ENCODE assay signal across 8 cellular contexts in the genomic region with DNA sequence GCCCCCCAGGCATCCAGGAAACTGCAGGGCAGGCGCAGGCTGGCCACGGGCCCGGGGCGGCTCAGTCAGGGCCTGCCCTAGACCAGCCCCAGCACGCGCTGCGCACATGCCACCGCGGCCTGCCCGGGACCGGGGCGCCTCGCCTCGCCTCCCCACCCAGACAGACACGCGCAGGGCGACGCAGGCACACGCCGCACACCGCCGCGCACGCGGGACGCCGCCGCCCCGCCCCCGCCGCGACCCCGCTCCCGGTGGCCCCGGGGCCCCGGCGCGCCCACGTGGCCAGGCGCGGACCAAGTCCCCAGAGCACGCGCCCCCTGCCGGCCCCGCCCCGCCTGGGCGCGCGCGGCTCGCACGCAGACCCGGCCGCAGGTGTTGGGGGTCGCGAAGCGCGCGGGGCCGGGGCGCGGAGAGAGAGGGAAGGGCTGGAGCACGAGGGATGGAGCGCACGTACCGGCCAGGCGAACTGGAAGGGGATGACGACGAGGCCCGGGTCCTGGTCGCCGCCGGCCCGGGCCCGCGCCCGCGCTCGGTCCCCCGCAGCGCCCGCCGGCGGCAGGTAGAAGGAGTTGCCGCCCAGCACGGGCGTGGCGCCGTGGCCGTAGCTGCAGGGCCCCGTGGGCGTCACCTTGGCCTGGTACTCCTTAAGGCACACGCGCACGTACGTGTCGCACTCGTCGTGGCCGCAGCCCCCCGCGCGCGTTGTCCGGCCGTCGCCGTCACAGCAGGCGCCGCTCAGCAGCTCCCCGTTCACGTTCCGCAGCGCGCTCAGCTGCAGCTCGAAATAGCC. TPM values are rescaled to one million over a fixed set of nuclear protein-coding genes. Genes with fewer than 3 reads are reported as not detected.
DNase-seq lines count a peak whose midpoint lies in the region; ATAC-seq and TF ChIP-seq lines count a peak whose summit lies in the region.

No MANE protein-coding gene starts in this region.

- no peaks in the 10 kb centered on the region for H3K27me3 ChIP-seq in MG63
- H3K27me3 ChIP-seq in dorsolateral prefrontal cortex = peaks cover 0 to 17% (median 0%) of the 10 kb centered on the region in 45 donors
- H3K27me3 ChIP-seq in neural cell (ENCODE audit: insufficient read depth, low read depth, low read length) = peaks cover 5% of the 10 kb centered on the region

- no peaks in the 10 kb centered on the region for H3K9me3 ChIP-seq in ES-I3 (ENCODE audit: control insufficient read depth, insufficient read depth, low read length)
- H3K9me3 ChIP-seq in MG63 = no peaks in the 10 kb centered on the region
- H3K9me3 ChIP-seq in neural cell (ENCODE audit: low read length) = no peaks in the 10 kb centered on the region

- H3K36me3 ChIP-seq in ES-I3 (ENCODE audit: insufficient read depth, low read length) (no peaks in the 10 kb centered on the region), MG63 (no peaks in the 10 kb centered on the region), neural cell (ENCODE audit: insufficient read depth, low read length) (no peaks in the 10 kb centered on the region)

- H3K9ac ChIP-seq in ES-I3 (ENCODE audit: low read depth, low read length) = peak overlapping the region; percentile 44
- H3K9ac ChIP-seq in neural cell (ENCODE audit: low read length) = peak overlapping the region; percentile 66

- peak in 8 of 56 donors; percentile 3 to 41 (median 12) for TF ChIP-seq CTCF in dorsolateral prefrontal cortex (IDR thresholded peaks at IDR 0.05 in 54 of 56, conservative IDR thresholded peaks at IDR 0.05 in 2 of 56; ENCODE audit: low read depth in 1 of 56, partially characterized antibody in 56 of 56)
- peak; percentile 69 for TF ChIP-seq CTCF in neural cell (IDR thresholded peaks at IDR 0.05; ENCODE audit: poor library complexity, severe bottlenecking)

- peaks cover 7% of the 10 kb centered on the region; the same call in 1 of the 2 replicates for H3K4me1 ChIP-seq in ES-I3 (ENCODE audit: insufficient read depth, low read length)

- H3K9me2 ChIP-seq in neural cell (ENCODE audit: insufficient read depth, low read length) = no peaks in the 10 kb centered on the region

- H3K4me2 ChIP-seq in neural cell (ENCODE audit: low read length) = no peak overlapping the region

- no peaks in the 10 kb centered on the region for H3F3A ChIP-seq in neural cell (ENCODE audit: insufficient read depth, low read length, poor library complexity, severe bottlenecking)

- TF ChIP-seq EP300 in neural cell (conservative IDR thresholded peaks at IDR 0.05; ENCODE audit: poor library complexity, severe bottlenecking) = no peak

- peak overlapping the region; percentile 42 for H3K4me3 ChIP-seq in MG63
- peak overlapping the region; percentile 25 to 72 (median 57) for H3K4me3 ChIP-seq in dorsolateral prefrontal cortex
- peak overlapping the region; percentile 78 for H3K4me3 ChIP-seq in neural cell (ENCODE audit: low read length)

- no peak overlapping the region for H2AFZ ChIP-seq in neural cell (ENCODE audit: low read depth, low read length)

- no peak for ATAC-seq in GM21447 (IDR thresholded peaks at IDR 0.05; ENCODE audit: unreplicated experiment)

- H3K27ac ChIP-seq in dorsolateral prefrontal cortex (peak overlapping the region in 15 of 59 donors; percentile 2 to 80 (median 46)), neural cell (ENCODE audit: low read length) (no peak overlapping the region)

- TF ChIP-seq RAD21 in neural cell (conservative IDR thresholded peaks at IDR 0.05) = peak; percentile 28

- intact Hi-C loops in dorsolateral prefrontal cortex (cut with DNase I) = loop anchor here in 1 of 2 donors (5.0 kb wide), 1 partner anchor 75 kb away; no protein-coding TSS in a partner anchor

- H3K79me2 ChIP-seq in neural cell (replicated peaks; ENCODE audit: insufficient read depth, low read length) = no peaks in the 10 kb centered on the region

- peak; percentile 7 for DNase-seq in MG63
- DNase-seq in dorsolateral prefrontal cortex = no peak
- no peak for DNase-seq in glomerular visceral epithelial cell (ENCODE audit: extremely low spot score)
- DNase-seq in 8988T = no peak
- no peak for DNase-seq in AML-193 (lab: John Stamatoyannopoulos, UW)

- H4K20me1 ChIP-seq in neural cell (ENCODE audit: insufficient read depth) = no peaks in the 10 kb centered on the region

TF ChIP-seq in neural cell, 6 proteins besides CTCF, POLR2A, EP300 and RAD21:
- TF ChIP-seq TAF1 (IDR thresholded peaks at IDR 0.05; ENCODE audit: low read depth) (no peak), EZH2 (IDR thresholded peaks at IDR 0.05; ENCODE audit: borderline replicate concordance, insufficient read depth, low read length, poor library complexity, severe bottlenecking) (no peak), MXI1 (conservative IDR thresholded peaks at IDR 0.05; ENCODE audit: poor library complexity, severe bottlenecking) (peak; percentile 59), SMC3 (conservative IDR thresholded peaks at IDR 0.05; ENCODE audit: poor library complexity) (peak; percentile 46), POLR2AphosphoS5 (IDR thresholded peaks at IDR 0.05) (no peak)
- TF ChIP-seq, protein P1, sequence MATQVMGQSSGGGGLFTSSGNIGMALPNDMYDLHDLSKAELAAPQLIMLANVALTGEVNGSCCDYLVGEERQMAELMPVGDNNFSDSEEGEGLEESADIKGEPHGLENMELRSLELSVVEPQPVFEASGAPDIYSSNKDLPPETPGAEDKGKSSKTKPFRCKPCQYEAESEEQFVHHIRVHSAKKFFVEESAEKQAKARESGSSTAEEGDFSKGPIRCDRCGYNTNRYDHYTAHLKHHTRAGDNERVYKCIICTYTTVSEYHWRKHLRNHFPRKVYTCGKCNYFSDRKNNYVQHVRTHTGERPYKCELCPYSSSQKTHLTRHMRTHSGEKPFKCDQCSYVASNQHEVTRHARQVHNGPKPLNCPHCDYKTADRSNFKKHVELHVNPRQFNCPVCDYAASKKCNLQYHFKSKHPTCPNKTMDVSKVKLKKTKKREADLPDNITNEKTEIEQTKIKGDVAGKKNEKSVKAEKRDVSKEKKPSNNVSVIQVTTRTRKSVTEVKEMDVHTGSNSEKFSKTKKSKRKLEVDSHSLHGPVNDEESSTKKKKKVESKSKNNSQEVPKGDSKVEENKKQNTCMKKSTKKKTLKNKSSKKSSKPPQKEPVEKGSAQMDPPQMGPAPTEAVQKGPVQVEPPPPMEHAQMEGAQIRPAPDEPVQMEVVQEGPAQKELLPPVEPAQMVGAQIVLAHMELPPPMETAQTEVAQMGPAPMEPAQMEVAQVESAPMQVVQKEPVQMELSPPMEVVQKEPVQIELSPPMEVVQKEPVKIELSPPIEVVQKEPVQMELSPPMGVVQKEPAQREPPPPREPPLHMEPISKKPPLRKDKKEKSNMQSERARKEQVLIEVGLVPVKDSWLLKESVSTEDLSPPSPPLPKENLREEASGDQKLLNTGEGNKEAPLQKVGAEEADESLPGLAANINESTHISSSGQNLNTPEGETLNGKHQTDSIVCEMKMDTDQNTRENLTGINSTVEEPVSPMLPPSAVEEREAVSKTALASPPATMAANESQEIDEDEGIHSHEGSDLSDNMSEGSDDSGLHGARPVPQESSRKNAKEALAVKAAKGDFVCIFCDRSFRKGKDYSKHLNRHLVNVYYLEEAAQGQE (IDR thresholded peaks at IDR 0.05; ENCODE audit: borderline replicate concordance) = no peak

RNA-seq across cellular contexts. Expression of a gene that starts 1.1 kb away (rescaled TPM):
- 3.1 and 12.4 TPM in 2 replicates for total RNA-seq in MG63 (2014; rRNA removed; shearing (Covaris generic); ENCODE audit: low replicate concordance)
- 10 to 100 TPM; 15.2 to 59.3 (median 34.5) TPM for total RNA-seq in dorsolateral prefrontal cortex
- 20.3 and 31.5 TPM in 2 replicates for polyA plus RNA-seq in neural cell
- 14.9 and 24.8 TPM in 2 replicates for polyA minus RNA-seq in neural cell

RNA-seq across cellular contexts. Expression of a gene that starts 13.6 kb away (rescaled TPM):
- total RNA-seq in MG63 (2014; rRNA removed; shearing (Covaris generic); ENCODE audit: low replicate concordance) = 10.0 and 18.7 TPM in 2 replicates
- 10 to 100 TPM; 29.1 to 76.6 (median 47.9) TPM for total RNA-seq in dorsolateral prefrontal cortex
- 33.7 and 55.0 TPM in 2 replicates for polyA plus RNA-seq in neural cell
- polyA minus RNA-seq in neural cell = 16.1 and 17.0 TPM in 2 replicates
